Comparison of ENCODE assay signal across 8 cellular contexts in the genomic region with DNA sequence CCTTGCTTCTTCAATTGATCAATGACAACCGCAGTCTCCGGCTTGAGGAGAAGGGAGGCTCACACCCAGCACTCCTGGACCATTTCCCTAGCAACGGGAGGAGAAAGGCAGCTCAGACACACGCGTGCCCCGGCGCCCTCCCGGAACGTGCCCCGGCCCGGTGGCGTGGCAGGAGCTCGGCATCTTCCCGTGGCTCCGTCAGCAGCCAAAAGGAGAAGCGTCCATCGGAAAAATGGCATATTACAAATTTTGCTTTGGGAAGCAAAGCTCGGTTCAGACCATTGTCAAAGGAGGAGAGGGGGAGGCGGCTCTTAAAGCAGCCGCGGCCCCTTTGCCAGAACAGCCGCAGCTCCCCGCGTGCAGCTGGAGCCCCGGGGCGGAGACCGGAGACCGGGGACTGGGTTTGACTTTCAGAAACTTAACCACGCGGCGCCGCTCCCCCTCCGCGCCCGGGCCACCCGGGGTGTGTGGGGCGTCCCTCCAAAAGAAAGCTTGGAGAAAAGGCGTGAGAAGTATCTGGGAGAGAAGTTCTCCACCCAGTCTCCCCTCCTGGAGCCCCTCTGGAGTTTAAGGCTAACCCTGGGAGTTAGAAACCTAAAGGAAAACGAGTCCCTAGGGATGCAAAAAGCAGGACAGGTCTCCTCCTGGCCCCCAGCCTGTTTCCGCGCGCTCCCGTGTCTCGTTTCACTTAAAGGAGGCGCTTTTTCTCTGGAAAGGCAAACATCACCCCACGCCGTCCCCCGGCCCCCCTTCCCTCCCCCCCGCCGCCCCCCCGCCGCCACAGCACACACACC. TPM values are rescaled to one million over a fixed set of nuclear protein-coding genes. Genes with fewer than 3 reads are reported as not detected.
DNase-seq lines count a peak whose midpoint lies in the region; ATAC-seq and TF ChIP-seq lines count a peak whose summit lies in the region.

No MANE protein-coding gene starts in this region.

- POLR2A ChIA-PET in GM10248 (lab: Yijun Ruan, JAX): no interaction called here

- no peak for TF ChIP-seq CTCF in GM10248 (IDR thresholded peaks at IDR 0.05; ENCODE audit: control extremely low read depth, extremely low read depth, low read depth, missing control alignments)
- TF ChIP-seq CTCF in body of pancreas (IDR thresholded peaks at IDR 0.05): no peak
- TF ChIP-seq CTCF in gastrocnemius medialis (IDR thresholded peaks at IDR 0.05 in 4 of 5, conservative IDR thresholded peaks at IDR 0.05 in 1 of 5): no peak

- CTCF ChIA-PET in GM10248 (lab: Yijun Ruan, JAX): no interaction called here

- intact Hi-C loops in body of pancreas (cut with DNase I) (no loop called here), gastrocnemius medialis (cut with DNase I; ENCODE audit: low total_unique reads) (no loop called here)

- H3K27ac ChIP-seq in body of pancreas: no peak overlapping the region
- no peak overlapping the region for H3K27ac ChIP-seq in iPS-18a (ENCODE audit: low read length)
- H3K27ac ChIP-seq in gastrocnemius medialis: no peak overlapping the region

- H3K27me3 ChIP-seq in body of pancreas (peaks cover 0 to 12% of the 10 kb centered on the region in 2 donors), iPS-18a (ENCODE audit: control insufficient read depth, insufficient read depth, low read length) (peaks cover 30% of the 10 kb centered on the region), gastrocnemius medialis (peaks cover 6 to 19% (median 14%) of the 10 kb centered on the region in 3 donors)

- TF ChIP-seq POLR2A in body of pancreas (IDR thresholded peaks at IDR 0.05) (no peak), gastrocnemius medialis (IDR thresholded peaks at IDR 0.05) (no peak)

- DNase-seq in GM10248 (ENCODE audit: extremely low spot score): peak; percentile 4
- peak; percentile 78 for DNase-seq in NCI-H2227 (lab: John Stamatoyannopoulos, UW; ENCODE audit: unreplicated experiment)
- DNase-seq in body of pancreas: peak in 2 of 4 donors; percentile 10 to 13
- no peak for DNase-seq in gastrocnemius medialis
- DNase-seq in activated gamma-delta T cell (lab: John Stamatoyannopoulos, UW): no peak

- ATAC-seq in body of pancreas (peak; percentile 48), gastrocnemius medialis (no peak), HG03039 (IDR thresholded peaks at IDR 0.05; ENCODE audit: unreplicated experiment) (no peak), HG03432 (IDR thresholded peaks at IDR 0.05; ENCODE audit: unreplicated experiment) (no peak)

- peak overlapping the region; percentile 58 for H3K9ac ChIP-seq in iPS-18a (ENCODE audit: low read length)

- in situ Hi-C loops in gastrocnemius medialis (cut with MboI; ENCODE audit: low sequenced_read_pairs in 4 of 4): no loop called here

- H3K36me3 ChIP-seq in body of pancreas (replicated peaks in 1 of 2; ENCODE audit: insufficient read depth in 1 of 2, low read depth in 2 of 2): no peaks in the 10 kb centered on the region
- no peaks in the 10 kb centered on the region for H3K36me3 ChIP-seq in iPS-18a (ENCODE audit: control insufficient read depth, low read depth, low read length)
- no peaks in the 10 kb centered on the region for H3K36me3 ChIP-seq in gastrocnemius medialis

- WGBS in body of pancreas, 2 donors: 0 to 2% methylated on average over 46 to 51 of the region's 52 CpGs

- H3K9me3 ChIP-seq in body of pancreas: no peaks in the 10 kb centered on the region
- H3K9me3 ChIP-seq in iPS-18a (ENCODE audit: control insufficient read depth, low read depth, low read length): no peaks in the 10 kb centered on the region
- H3K9me3 ChIP-seq in gastrocnemius medialis: no peaks in the 10 kb centered on the region

- H3K4me1 ChIP-seq in body of pancreas: peaks cover 13% of the 10 kb centered on the region
- no peaks in the 10 kb centered on the region for H3K4me1 ChIP-seq in iPS-18a (ENCODE audit: control insufficient read depth, low read depth, low read length)
- peaks cover 0 to 4% of the 10 kb centered on the region in 2 donors for H3K4me1 ChIP-seq in gastrocnemius medialis

- no peak overlapping the region for H3K4me3 ChIP-seq in body of pancreas
- H3K4me3 ChIP-seq in iPS-18a (ENCODE audit: low read length): peak overlapping the region; percentile 83
- peak overlapping the region; percentile 28 to 59 (median 48) for H3K4me3 ChIP-seq in gastrocnemius medialis

RNA-seq across cellular contexts. Expression of a gene that starts 0.5 kb away (rescaled TPM):
- total RNA-seq in body of pancreas: under 1 TPM in 1 of 2 donors, not detected in 1; 0.52 TPM
- total RNA-seq in gastrocnemius medialis: under 1 TPM in 1 of 4 donors, not detected in 3; 0.04 TPM

Comparison
In these comparisons a context has a peak if more than half of its experiments do, and no peak if none do; other contexts are left out.
1. DNase-seq: peak in GM10248 (single experiment) and NCI-H2227 (single experiment); none in gastrocnemius medialis (0 of 2) and activated gamma-delta T cell (single experiment).
2. H3K4me3 ChIP-seq: peak in iPS-18a (single experiment) and gastrocnemius medialis (4 of 4); none in body of pancreas (0 of 2).